ENCODE assay signal across 8 cellular contexts in genomic region chr10:77445562-77445961, GRCh38.
"Had no signal": no experiment of that assay in that cellular context is flagged by ENCODE, and none has a peak within 500 bp of the region (broad histone marks: within the 10 kb centered on the region; RNA-seq: fewer than 3 reads in every experiment).

No MANE protein-coding gene starts in this region.

- H3K36me3 ChIP-seq: HAP-1 had no signal

- H3K4me1 ChIP-seq: HAP-1 had no signal

- H3K9me3 Mint-ChIP-seq: HFFc6 had no signal

- ATAC-seq: HCT116 had no signal

- H3K27ac Mint-ChIP-seq: HFFc6, IgD-negative memory B cell had no signal

- H2AFZ ChIP-seq: GM23248 had no signal

- H3K9me3 ChIP-seq: HAP-1 had no signal

- H3K27me3 Mint-ChIP-seq: IgD-negative memory B cell had no signal

- H3K4me1 Mint-ChIP-seq: IgD-negative memory B cell had no signal

- H3K27ac ChIP-seq: GM23248 had no signal

- H3K4me3 Mint-ChIP-seq: HFFc6, IgD-negative memory B cell had no signal

- H3K9ac ChIP-seq: GM23248 had no signal

- DNase-seq: GM23248, GOT3, H7, HFFc6, KBM-7 had no signal

- H3K4me3 ChIP-seq: GM23248, HAP-1 had no signal
